Comparison of ENCODE assay signal across 8 cellular contexts in genomic region chr2:20576598-20577115, GRCh38.
DNase-seq lines count a peak whose midpoint lies in the region; ATAC-seq, FAIRE-seq and TF ChIP-seq lines count a peak whose summit lies in the region.

No MANE protein-coding gene starts in this region.

- H3K18ac ChIP-seq in IMR-90 (ENCODE audit: low read depth, low read length): no peak overlapping the region

- H2AK9ac ChIP-seq in IMR-90 (replicated peaks; ENCODE audit: low read depth, low read length, poor library complexity): no peak overlapping the region

- H2BK5ac ChIP-seq in IMR-90 (ENCODE audit: low read depth, low read length, poor library complexity, severe bottlenecking): no peak overlapping the region

- no peak for FAIRE-seq in frontal cortex (lab: Jason Lieb, UNC)

- no peak overlapping the region for H3K4me2 ChIP-seq in IMR-90 (ENCODE audit: low read depth, low read length)

- in situ Hi-C loops in IMR-90 (cut with MboI; ENCODE audit: low sequenced_read_pairs): no loop called here

- H2BK15ac ChIP-seq in IMR-90 (ENCODE audit: low read depth, low read length): peak overlapping the region; percentile 43; the same call in 1 of the 3 replicates

- H4K8ac ChIP-seq in IMR-90 (ENCODE audit: low read depth in 2 of 2, low read length in 2 of 2): no peak overlapping the region

- H2AK5ac ChIP-seq in IMR-90 (ENCODE audit: low read depth, low read length): peak overlapping the region; percentile 66

- POLR2A ChIA-PET in IMR-90 (lab: Charles Lee; ENCODE audit: unreplicated experiment): no interaction called here

- no peak overlapping the region for H3K23ac ChIP-seq in IMR-90 (ENCODE audit: low read depth, low read length)

- H3K4me1 ChIP-seq in IMR-90 (ENCODE audit: control insufficient read depth, insufficient read depth, low read length) (peaks cover 30% of the 10 kb centered on the region), body of pancreas (peaks cover 20% of the 10 kb centered on the region), breast epithelium (peaks cover 21 to 29% of the 10 kb centered on the region in 2 donors), testis (peaks cover 28% of the 10 kb centered on the region)

- peak overlapping the region; percentile 33; the same call in 1 of the 2 replicates for H4K91ac ChIP-seq in IMR-90 (ENCODE audit: insufficient read depth, low read depth, low read length)

- BruUV-seq in IMR-90 (replicated peaks; lab: Mats Ljungman, UMichigan): no TSS peak

- peak overlapping the region; percentile 28; the same call in 1 of the 2 replicates for H3K4ac ChIP-seq in IMR-90 (ENCODE audit: low read depth, low read length)

- H3K9me3 ChIP-seq in IMR-90 (ENCODE audit: control insufficient read depth, insufficient read depth, low read length) (no peaks in the 10 kb centered on the region), body of pancreas (no peaks in the 10 kb centered on the region), breast epithelium (peaks cover 0 to 4% of the 10 kb centered on the region in 2 donors), testis (no peaks in the 10 kb centered on the region)

- TF ChIP-seq POLR2A in IMR-90 (IDR thresholded peaks at IDR 0.05; ENCODE audit: low read depth, low read length): no peak
- TF ChIP-seq POLR2A in body of pancreas (IDR thresholded peaks at IDR 0.05): no peak
- TF ChIP-seq POLR2A in breast epithelium (IDR thresholded peaks at IDR 0.05): no peak
- TF ChIP-seq POLR2A in testis (IDR thresholded peaks at IDR 0.05): no peak

- H3K27me3 ChIP-seq in IMR-90 (ENCODE audit: control insufficient read depth, insufficient read depth, low read length) (no peaks in the 10 kb centered on the region), body of pancreas (no peaks in the 10 kb centered on the region), breast epithelium (no peaks in the 10 kb centered on the region), testis (no peaks in the 10 kb centered on the region)

- no peak overlapping the region for H3K56ac ChIP-seq in IMR-90 (ENCODE audit: extremely low read depth, insufficient read depth, low read length)

- no peak overlapping the region for H2BK20ac ChIP-seq in IMR-90 (ENCODE audit: low read depth, low read length)

- H4K5ac ChIP-seq in IMR-90 (ENCODE audit: low read depth, low read length): no peak overlapping the region

- no peak overlapping the region for H3K4me3 ChIP-seq in IMR-90 (ENCODE audit: insufficient read depth, low read depth, low read length)
- H3K4me3 ChIP-seq in body of pancreas: no peak overlapping the region
- H3K4me3 ChIP-seq in breast epithelium: no peak overlapping the region
- H3K4me3 ChIP-seq in testis: no peak overlapping the region

- TF ChIP-seq CTCF in GM10266 (IDR thresholded peaks at IDR 0.05; ENCODE audit: control insufficient read depth, insufficient read depth, low read depth, missing control alignments): no peak
- no peak for TF ChIP-seq CTCF in IMR-90 (conservative IDR thresholded peaks at IDR 0.05; ENCODE audit: low read depth, low read length)
- no peak for TF ChIP-seq CTCF in body of pancreas (IDR thresholded peaks at IDR 0.05)
- no peak for TF ChIP-seq CTCF in breast epithelium (IDR thresholded peaks at IDR 0.05)
- no peak for TF ChIP-seq CTCF in testis (IDR thresholded peaks at IDR 0.05)

- H3K79me1 ChIP-seq in IMR-90 (ENCODE audit: low read depth in 1 of 2, low read length in 2 of 2): no peaks in the 10 kb centered on the region

- H3K27ac ChIP-seq in IMR-90 (ENCODE audit: insufficient read depth, low read length) (no peak overlapping the region), body of pancreas (no peak overlapping the region), breast epithelium (peak overlapping the region in 1 of 2 donors; percentile 93), testis (no peak overlapping the region)

- DNase-seq in GM10266 (ENCODE audit: extremely low spot score) (peak; percentile 72), IMR-90 (no peak), body of pancreas (no peak), breast epithelium (ENCODE audit: low spot score in 2 of 2) (no peak), testis (no peak), frontal cortex (ENCODE audit: low spot score in 2 of 2) (no peak)
- DNase-seq in central memory CD4-positive, alpha-beta T cell: peak; percentile 53

- H3K9ac ChIP-seq in IMR-90 (ENCODE audit: low read depth, low read length): no peak overlapping the region

- H2AFZ ChIP-seq in IMR-90 (replicated peaks; ENCODE audit: low read length, poor library complexity): no peak overlapping the region

- dilution Hi-C loops in IMR-90 (cut with HindIII; ENCODE audit: low sequenced_read_pairs, unreplicated experiment): no loop called here

- peak overlapping the region; percentile 44; the same call in 1 of the 2 replicates for H2BK120ac ChIP-seq in IMR-90 (ENCODE audit: low read depth, low read length)

- H3K9me1 ChIP-seq in IMR-90 (ENCODE audit: insufficient read depth, low read length): peaks cover 24% of the 10 kb centered on the region

- CTCF ChIA-PET in IMR-90 (lab: Yijun Ruan, JAX): no interaction called here

- intact Hi-C loops in IMR-90 (cut with micrococcal nuclease): no loop called here
- intact Hi-C loops in body of pancreas (cut with DNase I): no loop called here
- intact Hi-C loops in breast epithelium (cut with DNase I; ENCODE audit: low total_unique reads): no loop called here
- intact Hi-C loops in testis (cut with DNase I; ENCODE audit: low total_unique reads): no loop called here

- WGBS in IMR-90 (ENCODE audit: extremely low coverage in 2 of 2, insufficient read length in 1 of 2), 2 experiments: 78% methylated on average over 1 of the region's 5 CpGs; no CpG with 5 or more reads in 1 of the 2 experiments
- WGBS in body of pancreas, 2 donors: 75 to 82% methylated on average over 5 of the region's 5 CpGs
- WGBS in testis, 2 donors: 78 to 82% methylated on average over 5 of the region's 5 CpGs

- H3K36me3 ChIP-seq in IMR-90 (ENCODE audit: control insufficient read depth, insufficient read depth, low read length) (no peaks in the 10 kb centered on the region), body of pancreas (replicated peaks in 1 of 2; ENCODE audit: insufficient read depth in 1 of 2, low read depth in 2 of 2) (no peaks in the 10 kb centered on the region), breast epithelium (no peaks in the 10 kb centered on the region), testis (ENCODE audit: low read depth, missing control alignments) (no peaks in the 10 kb centered on the region)

- TF ChIP-seq RAD21 in IMR-90 (IDR thresholded peaks at IDR 0.05; ENCODE audit: low read length): no peak

- H4K20me1 ChIP-seq in IMR-90 (ENCODE audit: insufficient read depth, low read length): no peaks in the 10 kb centered on the region

- no peak overlapping the region for H3K14ac ChIP-seq in IMR-90 (replicated peaks; ENCODE audit: low read depth, low read length)

- ATAC-seq in GM21423 (IDR thresholded peaks at IDR 0.05; ENCODE audit: unreplicated experiment) (peak; percentile 76), IMR-90 (ENCODE audit: low read depth) (no peak), body of pancreas (no peak)

TF ChIP-seq in IMR-90, 13 proteins besides CTCF, POLR2A, EP300 and RAD21:
- TF ChIP-seq NFE2L2 (IDR thresholded peaks at IDR 0.05; ENCODE audit: low read depth, low read length): no peak
- TF ChIP-seq FOS (IDR thresholded peaks at IDR 0.05; ENCODE audit: low read depth, low read length): no peak
- no peak for TF ChIP-seq ELK1 (IDR thresholded peaks at IDR 0.05; ENCODE audit: borderline replicate concordance, low read depth, low read length)
- no peak for TF ChIP-seq RFX5 (IDR thresholded peaks at IDR 0.05; ENCODE audit: low read depth, low read length)
- TF ChIP-seq USF2 (IDR thresholded peaks at IDR 0.05; ENCODE audit: low read depth, low read length): no peak
- no peak for TF ChIP-seq MAFK (IDR thresholded peaks at IDR 0.05; ENCODE audit: low read depth, low read length)
- TF ChIP-seq CEBPB (IDR thresholded peaks at IDR 0.05; ENCODE audit: low read depth, low read length): no peak
- no peak for TF ChIP-seq MXI1 (IDR thresholded peaks at IDR 0.05; ENCODE audit: borderline replicate concordance, low read depth, low read length)
- TF ChIP-seq MAZ (IDR thresholded peaks at IDR 0.05; ENCODE audit: borderline replicate concordance, low read depth, low read length): no peak
- no peak for TF ChIP-seq CHD1 (IDR thresholded peaks at IDR 0.05; ENCODE audit: low read depth, low read length)
- TF ChIP-seq BHLHE40 (IDR thresholded peaks at IDR 0.05; ENCODE audit: low read depth, low read length): no peak
- no peak for TF ChIP-seq SMC3 (IDR thresholded peaks at IDR 0.05; ENCODE audit: low read depth, low read length)
- no peak for TF ChIP-seq RCOR1 (IDR thresholded peaks at IDR 0.05; ENCODE audit: insufficient replicate concordance, low read length)

Comparison
In these comparisons a context has a peak if more than half of its experiments do, and no peak if none do; other contexts are left out.
1. DNase-seq: peak in GM10266 (single experiment) and central memory CD4-positive, alpha-beta T cell (single experiment); none in IMR-90 (single experiment), body of pancreas (0 of 4), breast epithelium (0 of 2), testis (single experiment) and frontal cortex (0 of 2).